16 cellular contexts compared by ENCODE assay signal in the genomic region with DNA sequence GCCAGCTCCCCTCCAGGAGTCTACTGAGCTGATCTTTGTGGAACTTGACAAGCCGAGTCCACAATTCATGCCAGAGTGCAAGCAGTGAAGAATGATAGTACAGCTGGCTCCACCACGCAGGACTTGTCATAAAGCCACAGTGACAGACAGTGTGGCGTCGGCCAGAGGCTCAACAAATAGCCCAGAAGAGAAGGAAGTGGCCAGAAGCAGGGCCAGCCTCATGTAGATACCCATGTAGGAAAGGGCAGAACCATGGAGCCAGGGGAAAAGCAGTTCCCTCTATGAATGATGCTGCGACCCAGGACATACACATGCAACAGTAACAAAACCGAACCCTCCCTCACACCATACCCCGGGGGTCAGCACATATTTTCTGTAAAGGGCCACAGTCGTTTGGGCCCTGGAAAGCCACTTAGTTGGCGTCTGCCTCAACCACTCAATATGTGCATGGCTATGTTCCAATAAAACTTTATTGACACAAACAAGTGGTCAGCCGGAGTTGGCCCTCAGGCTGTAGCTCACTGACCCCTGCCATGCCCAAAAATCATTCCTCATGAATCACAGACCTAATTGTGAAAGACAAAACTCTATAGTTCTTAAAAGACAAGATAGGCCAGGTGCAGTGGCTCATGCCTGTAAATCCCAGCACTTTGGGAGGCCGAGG.
A peak's percentile ranks its signal among the peaks of the same experiment; 100 is the strongest.
DNase-seq lines count a peak whose midpoint lies in the region; ATAC-seq, FAIRE-seq and TF ChIP-seq lines count a peak whose summit lies in the region.
"Had no signal": no experiment of that assay in that cellular context is flagged by ENCODE, and none has a peak within 500 bp of the region (broad histone marks: within the 10 kb centered on the region; RNA-seq: fewer than 3 reads in every experiment).

No MANE protein-coding gene starts in this region.

- no peaks in the 10 kb centered on the region for H3K9me3 ChIP-seq in K562 (replicated peaks; ENCODE audit: control insufficient read depth, insufficient read depth, low read depth, low read length)
- H3K9me3 ChIP-seq in upper lobe of right lung, result no peaks in the 10 kb centered on the region

- no peak for TF ChIP-seq RAD21 in K562 (CRISPR knock-in tag; conservative IDR thresholded peaks at IDR 0.05 in 1 of 2, IDR thresholded peaks at IDR 0.05 in 1 of 2)

- BruUV-seq in K562 (replicated peaks; lab: Mats Ljungman, UMichigan), result no TSS peak

- intact Hi-C loops in K562 (cut with micrococcal nuclease) (no loop called here), upper lobe of right lung (cut with DNase I) (no loop called here)

- no peak overlapping the region for H3K4me2 ChIP-seq in K562 (ENCODE audit: insufficient read depth, low read length)
- H3K4me2 ChIP-seq: smooth muscle cell had no signal

- H3K27ac ChIP-seq in K562 (ENCODE audit: extremely low read depth, low read depth, low read length), result no peak overlapping the region
- peak overlapping the region; percentile 58 for H3K27ac ChIP-seq in upper lobe of right lung
- H3K27ac ChIP-seq: epithelial cell of prostate had no signal

- H3K4me1 ChIP-seq in K562 (replicated peaks in 1 of 2; ENCODE audit: control insufficient read depth in 2 of 2, insufficient read depth in 2 of 2, low read length in 2 of 2), result peaks cover 0 to 8% of the 10 kb centered on the region in 2 experiments; a peak in 2 of 5 replicates
- peaks cover 4% of the 10 kb centered on the region for H3K4me1 ChIP-seq in upper lobe of right lung

- WGBS in K562 (ENCODE audit: insufficient coverage, low coverage, missing lambda C conversion rate), result 12% methylated on average over 10 of the region's 11 CpGs

- H2AFZ ChIP-seq in K562 (ENCODE audit: low read depth, low read length), result no peak overlapping the region

- ATAC-seq in K562 (no peak), naive B cell (ENCODE audit: low read depth in 2 of 2) (no peak), upper lobe of right lung (no peak), GM18909 (IDR thresholded peaks at IDR 0.05; ENCODE audit: poor library complexity, unreplicated experiment) (no peak)

- H3K9ac ChIP-seq in K562 (ENCODE audit: insufficient read depth in 1 of 2, low read depth in 2 of 2, low read length in 2 of 2), result no peak overlapping the region

- FAIRE-seq in K562 (lab: Jason Lieb, UNC), result no peak

- no peak for TF ChIP-seq CTCF in K562 (IDR thresholded peaks at IDR 0.05 in 2 of 3, conservative IDR thresholded peaks at IDR 0.05 in 1 of 3; ENCODE audit: insufficient read depth in 2 of 3, low read depth in 1 of 3, low read length in 3 of 3)
- TF ChIP-seq CTCF in upper lobe of right lung (IDR thresholded peaks at IDR 0.05), result no peak

- no peaks in the 10 kb centered on the region for H3K36me3 Mint-ChIP-seq in activated naive CD4-positive, alpha-beta T cell treated with anti-CD3 and anti-CD28 coated beads, Interleukin-2, amount 50 U/mL, for 24 hours
- peaks cover 0 to 2% of the 10 kb centered on the region in 2 donors for H3K36me3 Mint-ChIP-seq in naive B cell

- no peak for DNase-seq in activated naive CD4-positive, alpha-beta T cell treated with anti-CD3 and anti-CD28 coated beads, Interleukin-2, amount 50 U/mL, for 16 hours
- DNase-seq in K562 (ENCODE audit: extremely low read depth in 1 of 4, low spot score in 3 of 4), result no peak
- no peak for DNase-seq in naive B cell
- peak; percentile 21 for DNase-seq in upper lobe of right lung
- DNase-seq in AG08395 (ENCODE audit: low spot score), result no peak
- no peak for DNase-seq in GM03348 (ENCODE audit: low spot score)
- DNase-seq: activated CD4-positive, alpha-beta T cell treated with anti-CD3 and anti-CD28 coated beads, Interleukin-2, amount 50 U/mL, for 4 hours; activated naive CD4-positive, alpha-beta T cell treated with Interleukin-2 at 50 U/mL for 16 hours; DMS153; NCI-H1930; NCI-H526; T1000 had no signal

- H3K27me3 Mint-ChIP-seq in activated naive CD4-positive, alpha-beta T cell treated with anti-CD3 and anti-CD28 coated beads, Interleukin-2, amount 50 U/mL, for 24 hours, result peaks cover 1% of the 10 kb centered on the region
- peaks cover 5 to 16% (median 10%) of the 10 kb centered on the region in 3 donors for H3K27me3 Mint-ChIP-seq in naive B cell

- H3K4me3 ChIP-seq in K562 (no peak overlapping the region), upper lobe of right lung (no peak overlapping the region)
- H3K4me3 ChIP-seq: smooth muscle cell had no signal

- H3K9me1 ChIP-seq in K562 (ENCODE audit: control insufficient read depth, insufficient read depth, low read length), result no peaks in the 10 kb centered on the region

- peak overlapping the region; percentile 36 for H3K27ac Mint-ChIP-seq in activated naive CD4-positive, alpha-beta T cell treated with anti-CD3 and anti-CD28 coated beads, Interleukin-2, amount 50 U/mL, for 24 hours
- H3K27ac Mint-ChIP-seq in naive B cell, result peak overlapping the region in 2 of 6 donors; percentile 38 to 49

- H3K9me3 Mint-ChIP-seq in activated naive CD4-positive, alpha-beta T cell treated with anti-CD3 and anti-CD28 coated beads, Interleukin-2, amount 50 U/mL, for 24 hours, result no peaks in the 10 kb centered on the region
- peaks cover 0 to 4% (median 0%) of the 10 kb centered on the region in 7 donors for H3K9me3 Mint-ChIP-seq in naive B cell

- peaks cover 30% of the 10 kb centered on the region for H3K4me1 Mint-ChIP-seq in activated naive CD4-positive, alpha-beta T cell treated with anti-CD3 and anti-CD28 coated beads, Interleukin-2, amount 50 U/mL, for 24 hours
- H3K4me1 Mint-ChIP-seq in naive B cell, result peaks cover 12 to 26% (median 21%) of the 10 kb centered on the region in 3 donors

- CTCF ChIA-PET in K562 (lab: Yijun Ruan, JAX; ENCODE audit: low intra/inter-chr PET ratio), result no interaction called here

- peaks cover 19 to 49% of the 10 kb centered on the region in 2 experiments; a peak in 4 of 5 replicates for H3K27me3 ChIP-seq in K562 (ENCODE audit: control insufficient read depth in 2 of 2, insufficient read depth in 2 of 2, low read length in 2 of 2)
- peaks cover 15% of the 10 kb centered on the region for H3K27me3 ChIP-seq in upper lobe of right lung

- in situ Hi-C loops in K562 (cut with MboI), result no loop called here

- TF ChIP-seq POLR2A in K562 (conservative IDR thresholded peaks at IDR 0.05), result no peak

- H3K36me3 ChIP-seq in K562 (ENCODE audit: control insufficient read depth, insufficient read depth, low read length) (no peaks in the 10 kb centered on the region), upper lobe of right lung (no peaks in the 10 kb centered on the region)

- no peaks in the 10 kb centered on the region for H3K79me2 ChIP-seq in K562 (ENCODE audit: control insufficient read depth, insufficient read depth, low read length)

- TF ChIP-seq EP300 in K562 (IDR thresholded peaks at IDR 0.05; ENCODE audit: low read length), result no peak

- no peaks in the 10 kb centered on the region for H4K20me1 ChIP-seq in K562 (replicated peaks; ENCODE audit: control insufficient read depth, insufficient read depth, low read length)

- no peak overlapping the region for H3K4me3 Mint-ChIP-seq in activated naive CD4-positive, alpha-beta T cell treated with anti-CD3 and anti-CD28 coated beads, Interleukin-2, amount 50 U/mL, for 24 hours
- H3K4me3 Mint-ChIP-seq in naive B cell, result peak overlapping the region in 7 of 8 donors; percentile 13 to 80 (median 61)

- POLR2A ChIA-PET in K562 (lab: Yijun Ruan, JAX), result no interaction called here

TF ChIP-seq in K562, 482 proteins besides CTCF, POLR2A, EP300 and RAD21 (continues in another document):
- TF ChIP-seq ETV6 (IDR thresholded peaks at IDR 0.05; ENCODE audit: borderline replicate concordance in 1 of 2, low read depth in 2 of 2, low read length in 1 of 2), result no peak
- no peak for TF ChIP-seq ETV6 (CRISPR knock-in tag; IDR thresholded peaks at IDR 0.05; ENCODE audit: borderline replicate concordance)
